Comparison of ENCODE assay signal across 1 cellular context in the genomic region with DNA sequence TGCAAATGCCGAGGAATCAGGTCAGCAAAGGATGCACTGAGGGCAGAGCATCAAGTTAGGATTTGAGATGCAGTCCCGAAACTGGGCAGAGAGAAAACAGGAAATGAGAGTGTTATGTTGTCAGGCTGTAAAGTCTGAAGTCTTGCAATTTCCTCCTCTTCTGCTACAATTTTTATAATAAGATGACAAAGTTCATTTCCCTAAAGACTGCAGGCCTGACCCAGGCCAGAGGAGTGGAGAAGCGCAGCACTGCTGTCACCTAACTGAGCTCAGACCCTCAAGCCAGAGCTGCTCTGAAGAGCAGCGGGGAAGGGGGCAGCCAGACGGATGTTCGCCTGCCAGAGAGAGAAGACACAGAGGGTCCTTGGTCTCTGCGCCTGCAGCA.
TF ChIP-seq lines count a peak whose summit lies in the region.

No MANE protein-coding gene starts in this region.

TF ChIP-seq in WTC11, 78 proteins besides CTCF, POLR2A, EP300 and RAD21 (continued from another document):
- TF ChIP-seq, protein P1, sequence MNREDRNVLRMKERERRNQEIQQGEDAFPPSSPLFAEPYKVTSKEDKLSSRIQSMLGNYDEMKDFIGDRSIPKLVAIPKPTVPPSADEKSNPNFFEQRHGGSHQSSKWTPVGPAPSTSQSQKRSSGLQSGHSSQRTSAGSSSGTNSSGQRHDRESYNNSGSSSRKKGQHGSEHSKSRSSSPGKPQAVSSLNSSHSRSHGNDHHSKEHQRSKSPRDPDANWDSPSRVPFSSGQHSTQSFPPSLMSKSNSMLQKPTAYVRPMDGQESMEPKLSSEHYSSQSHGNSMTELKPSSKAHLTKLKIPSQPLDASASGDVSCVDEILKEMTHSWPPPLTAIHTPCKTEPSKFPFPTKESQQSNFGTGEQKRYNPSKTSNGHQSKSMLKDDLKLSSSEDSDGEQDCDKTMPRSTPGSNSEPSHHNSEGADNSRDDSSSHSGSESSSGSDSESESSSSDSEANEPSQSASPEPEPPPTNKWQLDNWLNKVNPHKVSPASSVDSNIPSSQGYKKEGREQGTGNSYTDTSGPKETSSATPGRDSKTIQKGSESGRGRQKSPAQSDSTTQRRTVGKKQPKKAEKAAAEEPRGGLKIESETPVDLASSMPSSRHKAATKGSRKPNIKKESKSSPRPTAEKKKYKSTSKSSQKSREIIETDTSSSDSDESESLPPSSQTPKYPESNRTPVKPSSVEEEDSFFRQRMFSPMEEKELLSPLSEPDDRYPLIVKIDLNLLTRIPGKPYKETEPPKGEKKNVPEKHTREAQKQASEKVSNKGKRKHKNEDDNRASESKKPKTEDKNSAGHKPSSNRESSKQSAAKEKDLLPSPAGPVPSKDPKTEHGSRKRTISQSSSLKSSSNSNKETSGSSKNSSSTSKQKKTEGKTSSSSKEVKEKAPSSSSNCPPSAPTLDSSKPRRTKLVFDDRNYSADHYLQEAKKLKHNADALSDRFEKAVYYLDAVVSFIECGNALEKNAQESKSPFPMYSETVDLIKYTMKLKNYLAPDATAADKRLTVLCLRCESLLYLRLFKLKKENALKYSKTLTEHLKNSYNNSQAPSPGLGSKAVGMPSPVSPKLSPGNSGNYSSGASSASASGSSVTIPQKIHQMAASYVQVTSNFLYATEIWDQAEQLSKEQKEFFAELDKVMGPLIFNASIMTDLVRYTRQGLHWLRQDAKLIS (CRISPR knock-in tag; IDR thresholded peaks at IDR 0.05; ENCODE audit: borderline replicate concordance) = no peak
- TF ChIP-seq KAT7 (CRISPR knock-in tag; IDR thresholded peaks at IDR 0.05; ENCODE audit: borderline replicate concordance) = no peak
- no peak for TF ChIP-seq ZNF317 (CRISPR knock-in tag; IDR thresholded peaks at IDR 0.05; ENCODE audit: borderline replicate concordance, low read depth)
- TF ChIP-seq, protein P2, sequence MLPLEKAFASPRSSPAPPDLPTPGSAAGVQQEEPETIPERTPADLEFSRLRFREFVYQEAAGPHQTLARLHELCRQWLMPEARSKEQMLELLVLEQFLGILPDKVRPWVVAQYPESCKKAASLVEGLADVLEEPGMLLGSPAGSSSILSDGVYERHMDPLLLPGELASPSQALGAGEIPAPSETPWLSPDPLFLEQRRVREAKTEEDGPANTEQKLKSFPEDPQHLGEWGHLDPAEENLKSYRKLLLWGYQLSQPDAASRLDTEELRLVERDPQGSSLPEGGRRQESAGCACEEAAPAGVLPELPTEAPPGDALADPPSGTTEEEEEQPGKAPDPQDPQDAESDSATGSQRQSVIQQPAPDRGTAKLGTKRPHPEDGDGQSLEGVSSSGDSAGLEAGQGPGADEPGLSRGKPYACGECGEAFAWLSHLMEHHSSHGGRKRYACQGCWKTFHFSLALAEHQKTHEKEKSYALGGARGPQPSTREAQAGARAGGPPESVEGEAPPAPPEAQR (CRISPR knock-in tag; IDR thresholded peaks at IDR 0.05) = no peak
- TF ChIP-seq, protein P3, sequence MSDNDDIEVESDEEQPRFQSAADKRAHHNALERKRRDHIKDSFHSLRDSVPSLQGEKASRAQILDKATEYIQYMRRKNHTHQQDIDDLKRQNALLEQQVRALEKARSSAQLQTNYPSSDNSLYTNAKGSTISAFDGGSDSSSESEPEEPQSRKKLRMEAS (CRISPR knock-in tag; IDR thresholded peaks at IDR 0.05) = no peak
